In genomic region chr19:13588953-13589833, GRCh38 we compare ENCODE assay signal across 8 cellular contexts.
DNase-seq lines count a peak whose midpoint lies in the region; ATAC-seq and TF ChIP-seq lines count a peak whose summit lies in the region.

No MANE protein-coding gene starts in this region.

- H3K27ac Mint-ChIP-seq in CD14-positive monocyte: no peak overlapping the region

- H3K4me1 Mint-ChIP-seq in CD14-positive monocyte: no peaks in the 10 kb centered on the region
- H3K4me1 Mint-ChIP-seq in activated T-cell treated with anti-CD3 and anti-CD28 coated beads, Interleukin-2, amount 50 U/mL, for 4 hours (ENCODE audit: low read depth): no peaks in the 10 kb centered on the region

- H3K27ac ChIP-seq in HEK293 (ENCODE audit: extremely low read depth, low read depth, low read length): no peak overlapping the region
- no peak overlapping the region for H3K27ac ChIP-seq in fibroblast of lung (ENCODE audit: insufficient read depth, low read length)
- no peak overlapping the region for H3K27ac ChIP-seq in neural cell (ENCODE audit: low read length)

- H3K9me2 ChIP-seq in neural cell (ENCODE audit: insufficient read depth, low read length): no peaks in the 10 kb centered on the region

- peak; percentile 98 to 100 for ATAC-seq in activated T-cell treated with anti-CD3 and anti-CD28 coated beads, Interleukin-2, amount 50 U/mL, for 4 hours
- peak; percentile 93 for ATAC-seq in stimulated activated naive CD8-positive, alpha-beta T cell treated with anti-CD3 and anti-CD28 coated beads, Interleukin-15, Interleukin-2, amounts not matched to agents 100 U/mL and 50 U/mL, for 24 hours
- no peak for ATAC-seq in GM19324 (IDR thresholded peaks at IDR 0.05; ENCODE audit: low FRiP score, unreplicated experiment)

- H3K4me1 ChIP-seq in HEK293 (ENCODE audit: control insufficient read depth, insufficient read depth, low read length): no peaks in the 10 kb centered on the region
- no peaks in the 10 kb centered on the region for H3K4me1 ChIP-seq in fibroblast of lung (ENCODE audit: control insufficient read depth, extremely low read depth, insufficient read depth, low read length)

- no peaks in the 10 kb centered on the region for H3K36me3 Mint-ChIP-seq in CD14-positive monocyte
- H3K36me3 Mint-ChIP-seq in activated T-cell treated with anti-CD3 and anti-CD28 coated beads, Interleukin-2, amount 50 U/mL, for 4 hours (ENCODE audit: insufficient read depth): no peaks in the 10 kb centered on the region

- peaks cover 0 to 1% (median 0%) of the 10 kb centered on the region in 7 donors for H3K9me3 Mint-ChIP-seq in CD14-positive monocyte
- H3K9me3 Mint-ChIP-seq in activated T-cell treated with anti-CD3 and anti-CD28 coated beads, Interleukin-2, amount 50 U/mL, for 4 hours: no peaks in the 10 kb centered on the region

- H4K20me1 ChIP-seq in fibroblast of lung (ENCODE audit: control insufficient read depth, extremely low read depth, insufficient read depth, low read length) (no peaks in the 10 kb centered on the region), neural cell (ENCODE audit: insufficient read depth) (no peaks in the 10 kb centered on the region)

- no peak for TF ChIP-seq EP300 in neural cell (conservative IDR thresholded peaks at IDR 0.05; ENCODE audit: poor library complexity, severe bottlenecking)

- peaks cover 11 to 17% (median 11%) of the 10 kb centered on the region in 3 donors for H3K27me3 Mint-ChIP-seq in CD14-positive monocyte (ENCODE audit: low read depth in 3 of 3)
- peaks cover 13% of the 10 kb centered on the region for H3K27me3 Mint-ChIP-seq in activated T-cell treated with anti-CD3 and anti-CD28 coated beads, Interleukin-2, amount 50 U/mL, for 4 hours (ENCODE audit: low read depth)

- POLR2A ChIA-PET in HEK293 (lab: Yijun Ruan, JAX): interaction anchor here (0.8 kb wide), 1 partner anchor 611 kb away, joined by 5 read pairs; no protein-coding TSS in a partner anchor

- no peaks in the 10 kb centered on the region for H3K27me3 ChIP-seq in fibroblast of lung (ENCODE audit: control insufficient read depth, insufficient read depth, low read length)
- no peaks in the 10 kb centered on the region for H3K27me3 ChIP-seq in neural cell (ENCODE audit: insufficient read depth, low read depth, low read length)

- no peak overlapping the region for H3K4me3 ChIP-seq in HEK293 (ENCODE audit: low read depth, low read length)
- H3K4me3 ChIP-seq in fibroblast of lung (replicated peaks in 1 of 4; ENCODE audit: control extremely low read depth in 1 of 4, insufficient read depth in 1 of 4, low read depth in 3 of 4, low read length in 4 of 4): no peak overlapping the region
- H3K4me3 ChIP-seq in neural cell (ENCODE audit: low read length): no peak overlapping the region

- H3K36me3 ChIP-seq in HEK293 (ENCODE audit: control insufficient read depth in 2 of 2, insufficient read depth in 1 of 2, low read length in 2 of 2) (no peaks in the 10 kb centered on the region), fibroblast of lung (ENCODE audit: control insufficient read depth, insufficient read depth, low read length) (no peaks in the 10 kb centered on the region), neural cell (ENCODE audit: insufficient read depth, low read length) (no peaks in the 10 kb centered on the region)

- H3K4me3 Mint-ChIP-seq in CD14-positive monocyte: no peak overlapping the region
- no peak overlapping the region for H3K4me3 Mint-ChIP-seq in activated T-cell treated with anti-CD3 and anti-CD28 coated beads, Interleukin-2, amount 50 U/mL, for 4 hours

- H3K9me3 ChIP-seq in HEK293 (ENCODE audit: control insufficient read depth, insufficient read depth, low read depth, low read length): no peaks in the 10 kb centered on the region
- no peaks in the 10 kb centered on the region for H3K9me3 ChIP-seq in fibroblast of lung (ENCODE audit: control insufficient read depth, insufficient read depth, low read depth, low read length)
- H3K9me3 ChIP-seq in neural cell (ENCODE audit: low read length): no peaks in the 10 kb centered on the region

- H2AFZ ChIP-seq in fibroblast of lung (ENCODE audit: low read length) (no peak overlapping the region), neural cell (ENCODE audit: low read depth, low read length) (no peak overlapping the region)

- peak; percentile 99 for TF ChIP-seq CTCF in CD14-positive monocyte (IDR thresholded peaks at IDR 0.05)
- TF ChIP-seq CTCF in HEK293 (tag by site-specific recombination; IDR thresholded peaks at IDR 0.05): peak; percentile 89
- TF ChIP-seq CTCF in fibroblast of lung (conservative IDR thresholded peaks at IDR 0.05 in 1 of 2, IDR thresholded peaks at IDR 0.05 in 1 of 2; ENCODE audit: low read depth in 1 of 2, low read length in 2 of 2): peak; percentile 77 to 89
- TF ChIP-seq CTCF in neural cell (IDR thresholded peaks at IDR 0.05; ENCODE audit: poor library complexity, severe bottlenecking): peak; percentile 97

- peak; percentile 95 for TF ChIP-seq RAD21 in neural cell (conservative IDR thresholded peaks at IDR 0.05)

- CTCF ChIA-PET in HEK293 (lab: Yijun Ruan, JAX): interaction anchor here (0.6 to 4.5 kb wide), 45 partner anchors 12 to 1169 kb away, joined by 3 to 63 read pairs (median 3); a partner anchor contains a TSS

- peak; percentile 57 for DNase-seq in CD14-positive monocyte (ENCODE audit: low spot score)
- DNase-seq in activated T-cell treated with anti-CD3 and anti-CD28 coated beads, Interleukin-2, amount 50 U/mL, for 4 hours: peak; percentile 81
- peak; percentile 29 to 47 for DNase-seq in fibroblast of lung (ENCODE audit: low read depth in 2 of 2)
- DNase-seq in stimulated activated naive CD8-positive, alpha-beta T cell treated with anti-CD3 and anti-CD28 coated beads, Interleukin-15, Interleukin-2, amounts not matched to agents 100 U/mL and 50 U/mL, for 24 hours: peak; percentile 87

- H3K4me2 ChIP-seq in fibroblast of lung (ENCODE audit: extremely low read depth, insufficient read depth, low read length): no peak overlapping the region
- H3K4me2 ChIP-seq in neural cell (ENCODE audit: low read length): no peak overlapping the region

- no peaks in the 10 kb centered on the region for H3F3A ChIP-seq in neural cell (ENCODE audit: insufficient read depth, low read length, poor library complexity, severe bottlenecking)

- intact Hi-C loops in CD14-positive monocyte (cut with micrococcal nuclease): loop anchor here (1.0 to 2.0 kb wide), 2 partner anchors 310 to 312 kb away; no protein-coding TSS in a partner anchor

- H3K9ac ChIP-seq in fibroblast of lung (ENCODE audit: insufficient read depth, low read length) (no peak overlapping the region), neural cell (ENCODE audit: low read length) (no peak overlapping the region)

- H3K79me2 ChIP-seq in fibroblast of lung (ENCODE audit: control insufficient read depth, insufficient read depth, low read length) (no peaks in the 10 kb centered on the region), neural cell (replicated peaks; ENCODE audit: insufficient read depth, low read length) (no peaks in the 10 kb centered on the region)

TF ChIP-seq in PFSK-1, 5 proteins besides CTCF, POLR2A, EP300 and RAD21 (continues in another document):
- TF ChIP-seq POLR2AphosphoS5 (IDR thresholded peaks at IDR 0.05; ENCODE audit: low read depth, low read length) (no peak), SIN3A (IDR thresholded peaks at IDR 0.05; ENCODE audit: borderline replicate concordance, insufficient read depth, low read length) (no peak), TAF1 (IDR thresholded peaks at IDR 0.05; ENCODE audit: borderline replicate concordance, insufficient read depth, low read length) (no peak), FOXP2 (optimal IDR thresholded peaks at IDR 0.05; ENCODE audit: borderline replicate concordance, extremely low read depth, extremely low read length, insufficient read depth) (peak; percentile 48)

TF ChIP-seq in neural cell, 6 proteins besides CTCF, POLR2A, EP300 and RAD21:
- TF ChIP-seq REST (IDR thresholded peaks at IDR 0.05; ENCODE audit: borderline replicate concordance): no peak
- peak; percentile 99 for TF ChIP-seq SMC3 (conservative IDR thresholded peaks at IDR 0.05; ENCODE audit: poor library complexity)
